26 cellular contexts compared by ENCODE assay signal in the genomic region with DNA sequence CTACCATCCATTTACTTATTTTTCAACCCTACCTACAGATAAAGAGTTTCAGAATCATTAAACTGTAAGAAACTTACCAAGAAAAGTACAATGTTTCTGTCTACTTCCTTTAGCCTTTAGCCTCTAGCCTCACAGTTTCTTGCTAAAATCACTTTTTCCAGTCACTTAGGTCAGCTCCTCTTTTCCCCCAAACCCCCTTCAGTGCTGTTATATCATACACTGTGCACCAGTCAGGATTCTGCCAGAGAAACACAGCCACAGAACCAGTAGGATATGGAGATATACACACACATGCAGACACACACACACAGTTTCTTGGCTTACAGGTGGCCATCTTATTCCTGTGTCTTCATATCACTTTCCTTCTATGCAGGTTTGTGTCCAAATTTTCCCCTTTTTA.
DNase-seq lines count a peak whose midpoint lies in the region; ATAC-seq and TF ChIP-seq lines count a peak whose summit lies in the region.
"Had no signal": no experiment of that assay in that cellular context is flagged by ENCODE, and none has a peak within 500 bp of the region (broad histone marks: within the 10 kb centered on the region; RNA-seq: fewer than 3 reads in every experiment).

No MANE protein-coding gene starts in this region.

- no peaks in the 10 kb centered on the region for H4K20me1 ChIP-seq in GM23338 (replicated peaks; ENCODE audit: insufficient read depth)
- H4K20me1 ChIP-seq: BLaER1 treated with 17β-estradiol and CSF1 and Interleukin-3, amounts not matched to agents 10 nM and 100 nM had no signal

- peak overlapping the region; percentile 67 for H3K27ac Mint-ChIP-seq in activated CD4-positive, alpha-beta T cell treated with anti-CD3 and anti-CD28 coated beads, Interleukin-2, amount 10 ng/mL, durations not matched to agents 24 days and 14 days
- H3K27ac Mint-ChIP-seq in GM23338 = 0 out of 2 replicates have a peak overlapping the region, but pooled peaks have one; percentile 20
- H3K27ac Mint-ChIP-seq in activated CD8-positive, alpha-beta T cell treated with anti-CD3 and anti-CD28 coated beads, Interleukin-2, amount 10 ng/mL, durations not matched to agents 7 days and 5 days = peak overlapping the region; percentile 45
- H3K27ac Mint-ChIP-seq in stimulated activated effector memory CD8-positive, alpha-beta T cell treated with anti-CD3 and anti-CD28 coated beads, Interleukin-12 subunit alpha, Interleukin-12 subunit beta, amount 100 ng/mL, for 72 hours = peak overlapping the region; percentile 20
- H3K27ac Mint-ChIP-seq in CD4-positive, alpha-beta T cell = no peak overlapping the region
- H3K27ac Mint-ChIP-seq: IgD-negative memory B cell had no signal

- no peaks in the 10 kb centered on the region for H3K9me3 Mint-ChIP-seq in activated CD4-positive, alpha-beta T cell treated with anti-CD3 and anti-CD28 coated beads, Interleukin-2, amount 10 ng/mL, durations not matched to agents 24 days and 14 days
- H3K9me3 Mint-ChIP-seq in GM23338 = peaks cover 17% of the 10 kb centered on the region; the same call in 2 of the 3 replicates
- peaks cover 6% of the 10 kb centered on the region for H3K9me3 Mint-ChIP-seq in activated CD8-positive, alpha-beta T cell treated with anti-CD3 and anti-CD28 coated beads, Interleukin-2, amount 10 ng/mL, durations not matched to agents 7 days and 5 days (ENCODE audit: insufficient read depth)
- no peaks in the 10 kb centered on the region for H3K9me3 Mint-ChIP-seq in stimulated activated effector memory CD8-positive, alpha-beta T cell treated with anti-CD3 and anti-CD28 coated beads, Interleukin-12 subunit alpha, Interleukin-12 subunit beta, amount 100 ng/mL, for 72 hours
- H3K9me3 Mint-ChIP-seq in CD4-positive, alpha-beta T cell = no peaks in the 10 kb centered on the region

- peak; percentile 53 for DNase-seq in activated CD4-positive, alpha-beta T cell treated with anti-CD3 and anti-CD28 coated beads, Interleukin-2, amount 10 ng/mL, durations not matched to agents 24 days and 14 days
- no peak for DNase-seq in activated CD4-positive, alpha-beta T cell treated with anti-CD3 and anti-CD28 coated beads for 4 hours
- DNase-seq in GM23338 (ENCODE audit: low spot score) (no peak), DMS153 (lab: John Stamatoyannopoulos, UW) (no peak), globus pallidus (ENCODE audit: low spot score) (no peak)
- DNase-seq in activated CD8-positive, alpha-beta T cell treated with anti-CD3 and anti-CD28 coated beads, Interleukin-2, amount 10 ng/mL, durations not matched to agents 7 days and 5 days = no peak
- no peak for DNase-seq in stimulated activated effector memory CD8-positive, alpha-beta T cell treated with anti-CD3 and anti-CD28 coated beads, Interleukin-12 subunit alpha, Interleukin-12 subunit beta, amount 100 ng/mL, for 72 hours (ENCODE audit: low spot score in 2 of 2)
- no peak for DNase-seq in CD4-positive, alpha-beta T cell
- DNase-seq: AML-193; CD4-positive, alpha-beta memory T cell; COR-L47; GDM1; NCI-H1092 treated with DMSO at 0.1 percent for 48 hours; NCI-H1436; NCI-H187; NCI-H2081 treated with DMSO at 0.1 percent for 48 hours; NCI-H2171; NCI-H226; NCI-H510A; NCI-H69; OCI-M1; Peyer's patch; SHP77 treated with DMSO at 0.1 percent for 48 hours had no signal

- H3K27me3 Mint-ChIP-seq in activated CD4-positive, alpha-beta T cell treated with anti-CD3 and anti-CD28 coated beads, Interleukin-2, amount 10 ng/mL, durations not matched to agents 24 days and 14 days = no peaks in the 10 kb centered on the region
- no peaks in the 10 kb centered on the region for H3K27me3 Mint-ChIP-seq in GM23338 (ENCODE audit: insufficient read depth, low read depth, poor library complexity)
- peaks cover 3% of the 10 kb centered on the region for H3K27me3 Mint-ChIP-seq in activated CD8-positive, alpha-beta T cell treated with anti-CD3 and anti-CD28 coated beads, Interleukin-2, amount 10 ng/mL, durations not matched to agents 7 days and 5 days (ENCODE audit: low read depth)
- no peaks in the 10 kb centered on the region for H3K27me3 Mint-ChIP-seq in CD4-positive, alpha-beta T cell

- no peak for TF ChIP-seq CTCF in GM23338 (conservative IDR thresholded peaks at IDR 0.05; ENCODE audit: low read depth in 2 of 2)
- TF ChIP-seq CTCF in CD4-positive, alpha-beta T cell (IDR thresholded peaks at IDR 0.05) = no peak

- CTCF ChIA-PET in activated CD8-positive, alpha-beta T cell treated with anti-CD3 and anti-CD28 coated beads, Interleukin-2, amount 10 ng/mL, durations not matched to agents 7 days and 5 days (lab: Charles Lee) = no interaction called here
- CTCF ChIA-PET in CD4-positive, alpha-beta T cell (lab: Charles Lee) = no interaction called here

- ATAC-seq in GM23338 = no peak
- ATAC-seq in activated CD8-positive, alpha-beta T cell treated with anti-CD3 and anti-CD28 coated beads, Interleukin-2, amount 10 ng/mL, durations not matched to agents 7 days and 5 days = no peak
- ATAC-seq in stimulated activated effector memory CD8-positive, alpha-beta T cell treated with anti-CD3 and anti-CD28 coated beads, Interleukin-12 subunit alpha, Interleukin-12 subunit beta, amount 100 ng/mL, for 72 hours = no peak
- no peak for ATAC-seq in CD4-positive, alpha-beta T cell (ENCODE audit: poor library complexity)

- H3K4me2 ChIP-seq in GM23338 = no peak overlapping the region
- H3K4me2 ChIP-seq: BLaER1 treated with 17β-estradiol and CSF1 and Interleukin-3, amounts not matched to agents 10 nM and 100 nM; KMS-11 had no signal

- H3K36me3 ChIP-seq in GM23338 (ENCODE audit: insufficient read depth) = no peaks in the 10 kb centered on the region
- H3K36me3 ChIP-seq: Peyer's patch had no signal

- H3K79me2 ChIP-seq in GM23338 (replicated peaks; ENCODE audit: insufficient read depth) = no peaks in the 10 kb centered on the region

- H3K9me3 ChIP-seq in CD4-positive, alpha-beta T cell (ENCODE audit: control insufficient read depth, low read length) = peaks cover 7% of the 10 kb centered on the region
- H3K9me3 ChIP-seq: Peyer's patch had no signal

- no peak overlapping the region for H2AFZ ChIP-seq in GM23338

- no peak overlapping the region for H3K4me3 ChIP-seq in GM23338
- H3K4me3 ChIP-seq: BLaER1 treated with 17β-estradiol and CSF1 and Interleukin-3, amounts not matched to agents 10 nM and 100 nM; Peyer's patch had no signal

- H3K4me3 Mint-ChIP-seq in activated CD4-positive, alpha-beta T cell treated with anti-CD3 and anti-CD28 coated beads, Interleukin-2, amount 10 ng/mL, durations not matched to agents 24 days and 14 days = no peak overlapping the region
- H3K4me3 Mint-ChIP-seq in GM23338 = no peak overlapping the region
- no peak overlapping the region for H3K4me3 Mint-ChIP-seq in activated CD8-positive, alpha-beta T cell treated with anti-CD3 and anti-CD28 coated beads, Interleukin-2, amount 10 ng/mL, durations not matched to agents 7 days and 5 days
- H3K4me3 Mint-ChIP-seq in stimulated activated effector memory CD8-positive, alpha-beta T cell treated with anti-CD3 and anti-CD28 coated beads, Interleukin-12 subunit alpha, Interleukin-12 subunit beta, amount 100 ng/mL, for 72 hours = no peak overlapping the region
- H3K4me3 Mint-ChIP-seq in CD4-positive, alpha-beta T cell = no peak overlapping the region
- H3K4me3 Mint-ChIP-seq: CD4-positive, alpha-beta memory T cell; IgD-negative memory B cell had no signal

- H3K27me3 ChIP-seq in GM23338 (ENCODE audit: insufficient read depth) = no peaks in the 10 kb centered on the region
- H3K27me3 ChIP-seq in CD4-positive, alpha-beta T cell (ENCODE audit: control insufficient read depth, insufficient read depth, low read length) = no peaks in the 10 kb centered on the region
- H3K27me3 ChIP-seq: BLaER1 treated with 17β-estradiol and CSF1 and Interleukin-3, amounts not matched to agents 10 nM and 100 nM; Peyer's patch had no signal

- H3K4me1 ChIP-seq in GM23338 (ENCODE audit: insufficient read depth) = 0 out of 2 replicates have a peak, but pooled peaks cover 5% of the 10 kb centered on the region
- H3K4me1 ChIP-seq: Peyer's patch had no signal

- H3K4me1 Mint-ChIP-seq in activated CD4-positive, alpha-beta T cell treated with anti-CD3 and anti-CD28 coated beads, Interleukin-2, amount 10 ng/mL, durations not matched to agents 24 days and 14 days = peaks cover 29% of the 10 kb centered on the region
- peaks cover 16% of the 10 kb centered on the region for H3K4me1 Mint-ChIP-seq in GM23338
- H3K4me1 Mint-ChIP-seq in activated CD8-positive, alpha-beta T cell treated with anti-CD3 and anti-CD28 coated beads, Interleukin-2, amount 10 ng/mL, durations not matched to agents 7 days and 5 days (ENCODE audit: low read depth) = peaks cover 26% of the 10 kb centered on the region
- H3K4me1 Mint-ChIP-seq in stimulated activated effector memory CD8-positive, alpha-beta T cell treated with anti-CD3 and anti-CD28 coated beads, Interleukin-12 subunit alpha, Interleukin-12 subunit beta, amount 100 ng/mL, for 72 hours = peaks cover 24% of the 10 kb centered on the region
- H3K4me1 Mint-ChIP-seq in CD4-positive, alpha-beta T cell (ENCODE audit: low read depth) = peaks cover 8% of the 10 kb centered on the region
- H3K4me1 Mint-ChIP-seq: IgD-negative memory B cell had no signal

- peaks cover 3% of the 10 kb centered on the region for H3K36me3 Mint-ChIP-seq in activated CD4-positive, alpha-beta T cell treated with anti-CD3 and anti-CD28 coated beads, Interleukin-2, amount 10 ng/mL, durations not matched to agents 24 days and 14 days (ENCODE audit: low read depth)
- peaks cover 11% of the 10 kb centered on the region for H3K36me3 Mint-ChIP-seq in GM23338 (ENCODE audit: low read depth)
- peaks cover 8% of the 10 kb centered on the region for H3K36me3 Mint-ChIP-seq in activated CD8-positive, alpha-beta T cell treated with anti-CD3 and anti-CD28 coated beads, Interleukin-2, amount 10 ng/mL, durations not matched to agents 7 days and 5 days (ENCODE audit: low read depth)
- no peaks in the 10 kb centered on the region for H3K36me3 Mint-ChIP-seq in stimulated activated effector memory CD8-positive, alpha-beta T cell treated with anti-CD3 and anti-CD28 coated beads, Interleukin-12 subunit alpha, Interleukin-12 subunit beta, amount 100 ng/mL, for 72 hours
- no peaks in the 10 kb centered on the region for H3K36me3 Mint-ChIP-seq in CD4-positive, alpha-beta T cell (ENCODE audit: low read depth)
- H3K36me3 Mint-ChIP-seq: CD4-positive, alpha-beta memory T cell; IgD-negative memory B cell had no signal

- intact Hi-C loops in activated CD4-positive, alpha-beta T cell treated with anti-CD3 and anti-CD28 coated beads, Interleukin-2, amount 10 ng/mL, durations not matched to agents 24 days and 14 days (cut with micrococcal nuclease) = loop anchor here (5.0 kb wide), 1 partner anchor 40 kb away; no protein-coding TSS in a partner anchor
- intact Hi-C loops in CD4-positive, alpha-beta T cell (cut with DNase I, micrococcal nuclease) = no loop called here

- no peak overlapping the region for H3K27ac ChIP-seq in GM23338 (ENCODE audit: low read depth)
- H3K27ac ChIP-seq in CD4-positive, alpha-beta T cell (ENCODE audit: low read depth, low read length) = no peak overlapping the region
- H3K27ac ChIP-seq: BLaER1 treated with 17β-estradiol and CSF1 and Interleukin-3, amounts not matched to agents 10 nM and 100 nM; KMS-11; Peyer's patch had no signal

- POLR2A ChIA-PET in activated CD8-positive, alpha-beta T cell treated with anti-CD3 and anti-CD28 coated beads, Interleukin-2, amount 10 ng/mL, durations not matched to agents 7 days and 5 days (lab: Charles Lee) = no interaction called here
- POLR2A ChIA-PET in CD4-positive, alpha-beta T cell (lab: Charles Lee) = no interaction called here

- no peaks in the 10 kb centered on the region for H3K9me2 ChIP-seq in GM23338 (ENCODE audit: insufficient read depth)

- no peaks in the 10 kb centered on the region for H3F3A ChIP-seq in GM23338 (replicated peaks; ENCODE audit: low read depth)
